28 cellular contexts compared by ENCODE assay signal in the genomic region with DNA sequence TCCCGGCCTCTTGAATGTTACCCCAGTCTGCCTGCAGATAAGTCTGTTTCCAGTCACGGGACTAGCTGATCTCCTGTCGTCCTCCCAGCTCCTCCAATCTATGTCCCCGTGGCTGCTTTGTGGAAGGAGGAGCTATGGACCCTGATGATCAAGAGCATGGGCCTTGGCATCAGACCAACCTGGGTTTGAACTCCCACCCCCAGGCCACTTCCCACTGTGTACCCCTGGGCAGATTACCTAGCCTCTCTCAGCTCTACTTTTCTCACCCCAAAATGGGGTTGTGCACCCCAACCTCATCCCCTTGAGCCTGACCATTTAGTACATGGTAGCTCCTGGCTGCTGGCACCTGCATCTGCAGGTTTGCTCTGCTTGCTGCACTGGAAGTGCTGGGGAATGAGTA. TPM values are rescaled to one million over a fixed set of nuclear protein-coding genes. Genes with fewer than 3 reads are reported as not detected.
"Had no signal": no experiment of that assay in that cellular context is flagged by ENCODE, and none has a peak within 500 bp of the region (broad histone marks: within the 10 kb centered on the region; RNA-seq: fewer than 3 reads in every experiment).

No MANE protein-coding gene starts in this region.

- H3K36me3 ChIP-seq: ascending aorta, SJCRH30, WERI-Rb-1 had no signal

- H3K27me3 ChIP-seq: ascending aorta, body of pancreas, SJCRH30 had no signal

- H3K27me3 Mint-ChIP-seq: activated CD4-positive, alpha-beta T cell treated with anti-CD3 and anti-CD28 coated beads for 36 hours; activated naive CD8-positive, alpha-beta T cell treated with anti-CD3 and anti-CD28 coated beads, Interleukin-2, amount 50 U/mL, for 24 hours had no signal

- H3K4me1 ChIP-seq: ascending aorta, body of pancreas, SJCRH30 had no signal

- DNase-seq: activated CD4-positive, alpha-beta memory T cell treated with anti-CD3 and anti-CD28 coated beads, Interleukin-2, amount 10 ng/mL, durations not matched to agents 7 days and 5 days; activated CD4-positive, alpha-beta T cell treated with anti-CD3 and anti-CD28 coated beads for 36 hours; activated CD4-positive, alpha-beta T cell treated with anti-CD3 and anti-CD28 coated beads, Interleukin-2, amount 50 U/mL, for 1 hour; activated gamma-delta T cell; activated naive CD8-positive, alpha-beta T cell treated with anti-CD3 and anti-CD28 coated beads, Interleukin-2, amount 50 U/mL, for 24 hours; activated T-cell treated with anti-CD3 and anti-CD28 coated beads, Interleukin-2, amount 50 U/mL, for 4 hours; amniotic stem cell; body of pancreas; central memory CD4-positive, alpha-beta T cell; KG1; NCI-H1092; NCI-H1417; NCI-H1930; NCI-H2171; NCI-H226; NCI-H526; NCI-H774; SJCRH30; SK-N-SH; T-helper 1 cell; WERI-Rb-1 had no signal

- H3K4me2 ChIP-seq: SK-N-SH had no signal

- H3K4me3 Mint-ChIP-seq: activated CD4-positive, alpha-beta memory T cell treated with anti-CD3 and anti-CD28 coated beads, Interleukin-2, amount 10 ng/mL, durations not matched to agents 7 days and 5 days; activated CD4-positive, alpha-beta T cell treated with anti-CD3 and anti-CD28 coated beads for 36 hours; activated naive CD8-positive, alpha-beta T cell treated with anti-CD3 and anti-CD28 coated beads, Interleukin-2, amount 50 U/mL, for 24 hours; activated T-cell treated with anti-CD3 and anti-CD28 coated beads, Interleukin-2, amount 50 U/mL, for 4 hours; IgD-negative memory B cell had no signal

- H3K9me2 ChIP-seq: SK-N-SH had no signal

- H3K4me3 ChIP-seq: ascending aorta, body of pancreas, SJCRH30 had no signal

- H3K27ac ChIP-seq: ascending aorta, body of pancreas, SJCRH30, WERI-Rb-1 had no signal

- ATAC-seq: activated CD4-positive, alpha-beta T cell treated with anti-CD3 and anti-CD28 coated beads for 36 hours; activated naive CD4-positive, alpha-beta T cell treated with anti-CD3 and anti-CD28 coated beads, Interleukin-2, amount 50 U/mL, for 72 hours; activated naive CD8-positive, alpha-beta T cell treated with anti-CD3 and anti-CD28 coated beads, Interleukin-2, amount 50 U/mL, for 24 hours; activated T-cell treated with anti-CD3 and anti-CD28 coated beads, Interleukin-2, amount 50 U/mL, for 4 hours; body of pancreas had no signal

- H3K9ac ChIP-seq: SK-N-SH had no signal

- H3K9me3 ChIP-seq: ascending aorta, body of pancreas, SJCRH30, SK-N-SH had no signal

- H3K36me3 Mint-ChIP-seq: activated naive CD4-positive, alpha-beta T cell treated with anti-CD3 and anti-CD28 coated beads, Interleukin-2, amount 50 U/mL, for 72 hours had no signal

- H3K27ac Mint-ChIP-seq: activated CD4-positive, alpha-beta memory T cell treated with anti-CD3 and anti-CD28 coated beads, Interleukin-2, amount 10 ng/mL, durations not matched to agents 7 days and 5 days; activated CD4-positive, alpha-beta T cell treated with anti-CD3 and anti-CD28 coated beads for 36 hours; activated naive CD4-positive, alpha-beta T cell treated with anti-CD3 and anti-CD28 coated beads, Interleukin-2, amount 50 U/mL, for 72 hours; activated naive CD8-positive, alpha-beta T cell treated with anti-CD3 and anti-CD28 coated beads, Interleukin-2, amount 50 U/mL, for 24 hours; IgD-negative memory B cell had no signal

- H3K9me3 Mint-ChIP-seq: activated CD4-positive, alpha-beta memory T cell treated with anti-CD3 and anti-CD28 coated beads, Interleukin-2, amount 10 ng/mL, durations not matched to agents 7 days and 5 days; activated naive CD4-positive, alpha-beta T cell treated with anti-CD3 and anti-CD28 coated beads, Interleukin-2, amount 50 U/mL, for 72 hours; activated naive CD8-positive, alpha-beta T cell treated with anti-CD3 and anti-CD28 coated beads, Interleukin-2, amount 50 U/mL, for 24 hours; activated T-cell treated with anti-CD3 and anti-CD28 coated beads, Interleukin-2, amount 50 U/mL, for 4 hours; IgD-negative memory B cell had no signal

RNA-seq across cellular contexts. Expression of a gene that starts 55.8 kb away (rescaled TPM):
- total RNA-seq: activated CD4-positive, alpha-beta memory T cell treated with anti-CD3 and anti-CD28 coated beads, Interleukin-2, amount 10 ng/mL, durations not matched to agents 7 days and 5 days; activated CD4-positive, alpha-beta T cell treated with anti-CD3 and anti-CD28 coated beads for 36 hours; activated naive CD4-positive, alpha-beta T cell treated with anti-CD3 and anti-CD28 coated beads, Interleukin-2, amount 50 U/mL, for 72 hours; activated T-cell treated with anti-CD3 and anti-CD28 coated beads, Interleukin-2, amount 50 U/mL, for 4 hours; MCF 10A; NCI-H460; OCI-LY7; RPMI7951; SJCRH30 had no signal
- polyA plus RNA-seq: IgD-negative memory B cell, SK-N-SH had no signal
